In the genomic region with DNA sequence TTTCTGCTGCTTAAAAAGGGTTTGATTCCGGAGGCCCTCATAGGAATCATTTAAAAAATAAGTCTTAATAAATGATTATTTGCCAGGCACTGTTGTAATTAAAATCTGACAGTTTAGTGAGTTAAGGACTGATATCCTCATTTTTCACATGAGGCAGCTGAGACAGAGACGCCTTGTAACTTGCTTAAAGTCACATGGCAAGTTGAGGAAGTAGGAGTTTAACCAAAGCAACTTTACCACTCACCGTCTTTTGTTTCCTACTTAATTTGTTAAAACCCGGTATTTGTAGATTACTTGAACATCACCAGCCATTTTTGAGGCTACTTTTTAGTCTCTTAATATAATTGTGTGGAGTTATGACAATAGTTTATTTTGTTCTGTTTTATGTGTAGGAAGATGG, we compare ENCODE assay signal across 21 cellular contexts. TPM values are rescaled to one million over a fixed set of nuclear protein-coding genes. Genes with fewer than 3 reads are reported as not detected.
DNase-seq lines count a peak whose midpoint lies in the region; ATAC-seq and TF ChIP-seq lines count a peak whose summit lies in the region.
"Had no signal": no experiment of that assay in that cellular context is flagged by ENCODE, and none has a peak within 500 bp of the region (broad histone marks: within the 10 kb centered on the region; RNA-seq: fewer than 3 reads in every experiment).

No MANE protein-coding gene starts in this region.

- peaks cover 6 to 24% (median 12%) of the 10 kb centered on the region in 4 donors for H3K4me1 ChIP-seq in upper lobe of left lung
- H3K4me1 ChIP-seq: uterus had no signal

- peaks cover 2% of the 10 kb centered on the region for H3K27me3 Mint-ChIP-seq in HFFc6 (ENCODE audit: insufficient read depth)
- H3K27me3 Mint-ChIP-seq in activated B cell treated with CpG ODN at 0.5 μM for 24 hours: no peaks in the 10 kb centered on the region
- no peaks in the 10 kb centered on the region for H3K27me3 Mint-ChIP-seq in naive B cell

- H3K9me3 Mint-ChIP-seq in HFFc6 (no peaks in the 10 kb centered on the region), activated B cell treated with CpG ODN at 0.5 μM for 24 hours (no peaks in the 10 kb centered on the region), naive B cell (no peaks in the 10 kb centered on the region)

- no peaks in the 10 kb centered on the region for H3K36me3 ChIP-seq in upper lobe of left lung
- H3K36me3 ChIP-seq: uterus had no signal

- POLR2A ChIA-PET in activated B cell treated with CpG ODN at 0.5 μM for 24 hours (lab: Charles Lee): interaction anchor here (0.6 to 3.4 kb wide), 2 partner anchors 52 to 59 kb away, joined by 5 to 22 read pairs; no protein-coding TSS in a partner anchor

- peak overlapping the region; percentile 16; the same call in 1 of the 2 replicates for H3K27ac Mint-ChIP-seq in HFFc6
- peak overlapping the region; percentile 56 for H3K27ac Mint-ChIP-seq in activated B cell treated with CpG ODN at 0.5 μM for 24 hours
- H3K27ac Mint-ChIP-seq in naive B cell: no peak overlapping the region

- TF ChIP-seq EP300 in upper lobe of left lung (IDR thresholded peaks at IDR 0.05): no peak

- 73 to 75% methylated on average over 4 of the region's 4 CpGs for WGBS in upper lobe of left lung, 2 donors

- ATAC-seq in activated B cell treated with CpG ODN at 0.5 μM for 24 hours (ENCODE audit: low read depth) (no peak), naive B cell (ENCODE audit: low read depth in 2 of 2) (no peak), upper lobe of left lung (ENCODE audit: low FRiP score in 2 of 2) (no peak), HG02884 (IDR thresholded peaks at IDR 0.05; ENCODE audit: unreplicated experiment) (no peak)

- peaks cover 39% of the 10 kb centered on the region for H3K4me1 Mint-ChIP-seq in HFFc6 (ENCODE audit: low read depth)
- H3K4me1 Mint-ChIP-seq in activated B cell treated with CpG ODN at 0.5 μM for 24 hours: peaks cover 37% of the 10 kb centered on the region
- H3K4me1 Mint-ChIP-seq in naive B cell: peaks cover 18 to 37% (median 36%) of the 10 kb centered on the region in 3 donors

- H3K36me3 Mint-ChIP-seq in HFFc6 (ENCODE audit: low read depth): peaks cover 17% of the 10 kb centered on the region
- peaks cover 19% of the 10 kb centered on the region for H3K36me3 Mint-ChIP-seq in activated B cell treated with CpG ODN at 0.5 μM for 24 hours (ENCODE audit: low read depth)
- no peaks in the 10 kb centered on the region for H3K36me3 Mint-ChIP-seq in naive B cell

- no peaks in the 10 kb centered on the region for H3K27me3 ChIP-seq in upper lobe of left lung
- H3K27me3 ChIP-seq: dorsolateral prefrontal cortex, uterus had no signal

- TF ChIP-seq CTCF in HFFc6 (IDR thresholded peaks at IDR 0.05) (no peak), activated B cell treated with CpG ODN at 0.5 μM for 24 hours (IDR thresholded peaks at IDR 0.05) (no peak), upper lobe of left lung (IDR thresholded peaks at IDR 0.05) (no peak)

- intact Hi-C loops in activated B cell treated with CpG ODN at 0.5 μM for 24 hours (cut with micrococcal nuclease): loop anchor here (5.0 kb wide), 1 partner anchor 176 kb away; no protein-coding TSS in a partner anchor

- H3K4me3 Mint-ChIP-seq in HFFc6: peak overlapping the region; percentile 47; the same call in 1 of the 2 replicates
- H3K4me3 Mint-ChIP-seq in activated B cell treated with CpG ODN at 0.5 μM for 24 hours: peak overlapping the region; percentile 46
- peak overlapping the region in 5 of 8 donors; percentile 2 to 95 (median 25) for H3K4me3 Mint-ChIP-seq in naive B cell

- DNase-seq in SIG-M5 treated with dmso at 0.1 percent for 504 hours (lab: John Stamatoyannopoulos, UW; ENCODE audit: unreplicated experiment) (peak; percentile 45), SIG-M5 (lab: John Stamatoyannopoulos, UW) (no peak), HFFc6 (no peak), activated B cell treated with CpG ODN at 0.5 μM for 24 hours (no peak), naive B cell (peak; percentile 8), upper lobe of left lung (no peak), cerebellar nuclear complex (lab: John Stamatoyannopoulos, UW) (no peak)
- DNase-seq: 8988T; activated CD4-positive, CD25-positive, alpha-beta regulatory T cell; aorta; Caco-2; dorsolateral prefrontal cortex; GM23248; NCI-H1417; NCI-H345; OCI-M1; retina; stimulated activated CD4-positive, alpha-beta T cell treated with anti-CD3 and anti-CD28 coated beads, Interleukin-2, amount 100 ng/mL, for 24 hours; uterus had no signal

- no peak for TF ChIP-seq POLR2A in upper lobe of left lung (IDR thresholded peaks at IDR 0.05)

- no peak overlapping the region for H3K27ac ChIP-seq in upper lobe of left lung
- H3K27ac ChIP-seq: GM23248, uterus had no signal

- no peaks in the 10 kb centered on the region for H3K9me3 ChIP-seq in upper lobe of left lung
- H3K9me3 ChIP-seq: Caco-2, uterus had no signal

- no peak overlapping the region for H3K4me3 ChIP-seq in upper lobe of left lung
- H3K4me3 ChIP-seq: GM23248, uterus had no signal

- CTCF ChIA-PET in activated B cell treated with CpG ODN at 0.5 μM for 24 hours (lab: Charles Lee): interaction anchor here (1.2 kb wide), 1 partner anchor 46 kb away, joined by 3 read pairs; no protein-coding TSS in a partner anchor

RNA-seq across cellular contexts. Expression of a gene that starts 2.4 kb away (rescaled TPM):
- 10 to 100 TPM; 29.9 to 51.8 (median 41.8) TPM for total RNA-seq in HFFc6 (2021; fragmentation: NEBNext Ultra II Directional; extraction: Animal tissue kit (Norgen Biotek cat#: 25700))
- total RNA-seq in activated B cell treated with CpG ODN at 0.5 μM for 24 hours (10.0 and 10.2 TPM in 2 replicates), upper lobe of left lung (10 to 100 TPM in 3 of 6 donors, 1 to 10 TPM in 3; 4.9 to 19.5 (median 10.4) TPM)
- polyA plus RNA-seq in naive B cell (ENCODE audit: low read depth in 6 of 6): 1 to 10 TPM; 3.3 to 9.4 (median 5.6) TPM

RNA-seq across cellular contexts. Expression of a gene that starts 49.8 kb away (rescaled TPM):
- 10 to 100 TPM in 4 of 6 experiments, 1 to 10 TPM in 2; 5.7 to 27.2 (median 24.5) TPM for total RNA-seq in HFFc6 (2021; fragmentation: NEBNext Ultra II Directional; extraction: Animal tissue kit (Norgen Biotek cat#: 25700))
- 230 and 237 TPM in 2 replicates for total RNA-seq in activated B cell treated with CpG ODN at 0.5 μM for 24 hours
- polyA plus RNA-seq in naive B cell (ENCODE audit: low read depth in 6 of 6): 10 to 100 TPM in 2 of 6 donors, 1 to 10 TPM in 4; 5.6 to 16.7 (median 8.3) TPM
- 100 to 1,000 TPM in 1 of 6 donors, 10 to 100 TPM in 5; 47.1 to 101 (median 64.6) TPM for total RNA-seq in upper lobe of left lung

RNA-seq across cellular contexts. Expression of a gene that starts 56.1 kb away (rescaled TPM):
- total RNA-seq in HFFc6 (2021; fragmentation: NEBNext Ultra II Directional; extraction: Animal tissue kit (Norgen Biotek cat#: 25700)): not detected
- total RNA-seq in activated B cell treated with CpG ODN at 0.5 μM for 24 hours: not detected in 2 replicates
- not detected for polyA plus RNA-seq in naive B cell (ENCODE audit: low read depth in 6 of 6)
- not detected for total RNA-seq in upper lobe of left lung
- total RNA-seq: aorta, Caco-2, dorsolateral prefrontal cortex, fibroblast of lung, GM23248, uterus had no signal
- polyA plus RNA-seq: aorta, fibroblast of lung, GM23248 had no signal

Comparison
In these comparisons a context has a peak if more than half of its experiments do, and no peak if none do; other contexts are left out.
1. DNase-seq: peak in SIG-M5 treated with dmso at 0.1 percent for 504 hours (single experiment) and naive B cell (single experiment); none in SIG-M5 (single experiment), HFFc6 (single experiment), activated B cell treated with CpG ODN at 0.5 μM for 24 hours (single experiment), upper lobe of left lung (0 of 2) and cerebellar nuclear complex (0 of 2).
2. H3K27ac Mint-ChIP-seq: peak in HFFc6 (single experiment) and activated B cell treated with CpG ODN at 0.5 μM for 24 hours (single experiment); none in naive B cell (0 of 6).
3. Peak in every context shown above with its lines, with median percentiles within 50 percentile points of each other: H3K4me3 Mint-ChIP-seq.